Comparison of ENCODE assay signal across 13 cellular contexts in the genomic region with DNA sequence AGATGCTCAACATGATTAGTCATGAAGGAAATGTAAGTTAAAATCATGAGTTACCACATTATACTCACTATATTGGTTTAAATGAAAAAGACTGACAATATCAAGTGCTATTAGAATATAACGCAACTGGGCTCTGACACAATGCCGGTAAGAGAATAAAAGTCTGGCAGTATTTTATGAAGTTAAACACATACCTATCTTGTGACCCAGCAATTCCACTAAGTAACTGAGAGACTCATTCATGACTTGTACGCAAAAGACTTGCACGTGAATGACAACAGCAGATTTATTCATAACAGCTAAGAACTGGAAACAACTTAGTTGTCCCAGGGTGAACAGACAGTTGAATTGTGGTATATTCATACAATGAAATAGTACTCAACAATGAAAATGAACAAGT.
DNase-seq lines count a peak whose midpoint lies in the region; ATAC-seq and TF ChIP-seq lines count a peak whose summit lies in the region.
"Had no signal": no experiment of that assay in that cellular context is flagged by ENCODE, and none has a peak within 500 bp of the region (broad histone marks: within the 10 kb centered on the region; RNA-seq: fewer than 3 reads in every experiment).

No MANE protein-coding gene starts in this region.

- DNase-seq in A673 (ENCODE audit: low spot score) (peak; percentile 15), HCT116 (ENCODE audit: low read depth, low spot score) (no peak), adipocyte (ENCODE audit: low read depth) (peak; percentile 64), foreskin keratinocyte (peak; percentile 94 to 97), kidney glomerular epithelial cell (lab: John Stamatoyannopoulos, UW) (no peak), T-helper 9 cell (no peak), NCI-H2227 treated with DMSO at 0.1 percent for 48 hours (lab: John Stamatoyannopoulos, UW) (no peak)
- DNase-seq in activated CD4-positive, alpha-beta T cell treated with anti-CD3 and anti-CD28 coated beads for 4 hours = no peak
- DNase-seq: ACHN, aorta, NCI-H1048, WERI-Rb-1 had no signal

- H3K9me3 ChIP-seq in A673 (ENCODE audit: low read depth, low read length, poor library complexity, severe bottlenecking) = no peaks in the 10 kb centered on the region
- no peaks in the 10 kb centered on the region for H3K9me3 ChIP-seq in HCT116 (ENCODE audit: control insufficient read depth in 1 of 2, insufficient read depth in 1 of 2, low read depth in 1 of 2, low read length in 2 of 2)
- H3K9me3 ChIP-seq in adipocyte (ENCODE audit: control insufficient read depth, low read length) = no peaks in the 10 kb centered on the region

- H3K27ac ChIP-seq in A673 (ENCODE audit: low read depth, low read length, poor library complexity, severe bottlenecking) (no peak overlapping the region), HCT116 (ENCODE audit: low read depth, low read length) (peak overlapping the region; percentile 48; the same call in 1 of the 2 replicates), foreskin keratinocyte (peak overlapping the region; percentile 73)
- H3K27ac ChIP-seq: SK-N-MC, WERI-Rb-1 had no signal

- no peaks in the 10 kb centered on the region for H3K9me2 ChIP-seq in HCT116 (ENCODE audit: insufficient read depth)

- BruUV-seq in A673 (replicated peaks; lab: Mats Ljungman, UMichigan) = no TSS peak
- BruUV-seq in HCT116 (replicated peaks; lab: Mats Ljungman, UMichigan) = no TSS peak

- TF ChIP-seq CTCF in A673 (conservative IDR thresholded peaks at IDR 0.05; ENCODE audit: low read depth, low read length) (no peak), HCT116 (IDR thresholded peaks at IDR 0.05 in 2 of 3, conservative IDR thresholded peaks at IDR 0.05 in 1 of 3; ENCODE audit: borderline replicate concordance in 1 of 3, insufficient read depth in 1 of 3, low read depth in 2 of 3, low read length in 2 of 3) (no peak), foreskin keratinocyte (conservative IDR thresholded peaks at IDR 0.05) (no peak)

- TF ChIP-seq RAD21 in HCT116 (IDR thresholded peaks at IDR 0.05; ENCODE audit: low read depth) = no peak

- CTCF ChIA-PET in A673 (lab: Charles Lee) = interaction anchor here (0.5 kb wide), 1 partner anchor 304 kb away, joined by 3 read pairs; no protein-coding TSS in a partner anchor
- CTCF ChIA-PET in HCT116 (lab: Charles Lee) = no interaction called here

- no peak for ATAC-seq in HCT116
- peak; percentile 85 for ATAC-seq in foreskin keratinocyte

- H3K27me3 ChIP-seq in A673 (replicated peaks; ENCODE audit: insufficient read depth, low read depth, low read length, poor library complexity) (no peaks in the 10 kb centered on the region), HCT116 (ENCODE audit: insufficient read depth, low read length) (no peaks in the 10 kb centered on the region), adipocyte (replicated peaks; ENCODE audit: control insufficient read depth, insufficient read depth, low read length) (no peaks in the 10 kb centered on the region), foreskin keratinocyte (no peaks in the 10 kb centered on the region)

- POLR2A ChIA-PET in A673 (lab: Charles Lee; ENCODE audit: low non-redundant PET) (no interaction called here), HCT116 (lab: Charles Lee) (no interaction called here)

- RAD21 ChIA-PET in HCT116 (lab: Charles Lee; ENCODE audit: low non-redundant PET in 1 of 2, low total read pairs in 2 of 2, uncharacterized antibody in 2 of 2, unreplicated experiment in 2 of 2) = no interaction called here

- no peaks in the 10 kb centered on the region for H3K4me1 ChIP-seq in A673 (ENCODE audit: insufficient read depth, low read length, poor library complexity, severe bottlenecking)
- peaks cover 11 to 27% of the 10 kb centered on the region in 2 experiments for H3K4me1 ChIP-seq in HCT116 (ENCODE audit: control insufficient read depth in 1 of 2, insufficient read depth in 2 of 2, low read length in 2 of 2)
- H3K4me1 ChIP-seq in adipocyte (ENCODE audit: control insufficient read depth, insufficient read depth, low read length) = peaks cover 7% of the 10 kb centered on the region
- H3K4me1 ChIP-seq in foreskin keratinocyte = peaks cover 22% of the 10 kb centered on the region

- H3K9ac ChIP-seq in HCT116 (ENCODE audit: low read length) = no peak overlapping the region
- H3K9ac ChIP-seq in adipocyte (ENCODE audit: low read length) = no peak overlapping the region

- no peaks in the 10 kb centered on the region for H4K20me1 ChIP-seq in HCT116 (ENCODE audit: insufficient read depth)

- H3K4me2 ChIP-seq in HCT116 (ENCODE audit: low read length) = peak overlapping the region; percentile 58

- H3K4me3 ChIP-seq in A673 (ENCODE audit: low read depth, low read length, poor library complexity, severe bottlenecking) = no peak overlapping the region
- no peak overlapping the region for H3K4me3 ChIP-seq in HCT116 (replicated peaks in 1 of 2; ENCODE audit: low read depth in 1 of 2, low read length in 2 of 2)
- H3K4me3 ChIP-seq in adipocyte (ENCODE audit: low read length) = no peak overlapping the region
- H3K4me3 ChIP-seq: SK-N-MC had no signal

- intact Hi-C loops in A673 (cut with micrococcal nuclease; ENCODE audit: unreplicated experiment) (no loop called here), HCT116 (cut with micrococcal nuclease) (no loop called here)

- no peaks in the 10 kb centered on the region for H3K36me3 ChIP-seq in A673 (ENCODE audit: insufficient read depth, low read length, poor library complexity, severe bottlenecking)
- H3K36me3 ChIP-seq in HCT116 (ENCODE audit: control insufficient read depth in 1 of 2, insufficient read depth in 2 of 2, low read length in 2 of 2) = peaks cover 0 to 3% of the 10 kb centered on the region in 2 experiments; a peak in 1 of 4 replicates
- H3K36me3 ChIP-seq in adipocyte (ENCODE audit: control insufficient read depth, insufficient read depth, low read length, severe bottlenecking) = no peaks in the 10 kb centered on the region
- H3K36me3 ChIP-seq: WERI-Rb-1 had no signal

- H3K79me2 ChIP-seq in HCT116 (ENCODE audit: insufficient read depth, low read length) = 0 out of 2 replicates have a peak, but pooled peaks cover 3% of the 10 kb centered on the region

- no peak overlapping the region for H2AFZ ChIP-seq in HCT116 (ENCODE audit: low read depth, low read length, poor library complexity, severe bottlenecking)

- TF ChIP-seq POLR2A in HCT116 (IDR thresholded peaks at IDR 0.05; ENCODE audit: borderline replicate concordance, extremely low read depth, insufficient read depth, insufficient read length) = no peak

TF ChIP-seq in HCT116, 20 proteins besides CTCF, POLR2A, EP300 and RAD21:
- TF ChIP-seq ZNF274 (IDR thresholded peaks at IDR 0.05; ENCODE audit: low read depth, low read length) (no peak), TCF7L2 (IDR thresholded peaks at IDR 0.05; ENCODE audit: borderline replicate concordance, extremely low read depth, insufficient read depth, insufficient read length) (no peak), FOSL1 (IDR thresholded peaks at IDR 0.05; ENCODE audit: low read depth) (0 out of 2 replicates have a peak, but pooled peaks have one; percentile 17), SP1 (IDR thresholded peaks at IDR 0.05; ENCODE audit: low read depth) (no peak), POLR2AphosphoS5 (IDR thresholded peaks at IDR 0.05; ENCODE audit: low read depth, low read length) (no peak), ZFX (IDR thresholded peaks at IDR 0.05) (no peak), ELF1 (IDR thresholded peaks at IDR 0.05; ENCODE audit: borderline replicate concordance, low read depth) (no peak)
- TF ChIP-seq, protein P1, sequence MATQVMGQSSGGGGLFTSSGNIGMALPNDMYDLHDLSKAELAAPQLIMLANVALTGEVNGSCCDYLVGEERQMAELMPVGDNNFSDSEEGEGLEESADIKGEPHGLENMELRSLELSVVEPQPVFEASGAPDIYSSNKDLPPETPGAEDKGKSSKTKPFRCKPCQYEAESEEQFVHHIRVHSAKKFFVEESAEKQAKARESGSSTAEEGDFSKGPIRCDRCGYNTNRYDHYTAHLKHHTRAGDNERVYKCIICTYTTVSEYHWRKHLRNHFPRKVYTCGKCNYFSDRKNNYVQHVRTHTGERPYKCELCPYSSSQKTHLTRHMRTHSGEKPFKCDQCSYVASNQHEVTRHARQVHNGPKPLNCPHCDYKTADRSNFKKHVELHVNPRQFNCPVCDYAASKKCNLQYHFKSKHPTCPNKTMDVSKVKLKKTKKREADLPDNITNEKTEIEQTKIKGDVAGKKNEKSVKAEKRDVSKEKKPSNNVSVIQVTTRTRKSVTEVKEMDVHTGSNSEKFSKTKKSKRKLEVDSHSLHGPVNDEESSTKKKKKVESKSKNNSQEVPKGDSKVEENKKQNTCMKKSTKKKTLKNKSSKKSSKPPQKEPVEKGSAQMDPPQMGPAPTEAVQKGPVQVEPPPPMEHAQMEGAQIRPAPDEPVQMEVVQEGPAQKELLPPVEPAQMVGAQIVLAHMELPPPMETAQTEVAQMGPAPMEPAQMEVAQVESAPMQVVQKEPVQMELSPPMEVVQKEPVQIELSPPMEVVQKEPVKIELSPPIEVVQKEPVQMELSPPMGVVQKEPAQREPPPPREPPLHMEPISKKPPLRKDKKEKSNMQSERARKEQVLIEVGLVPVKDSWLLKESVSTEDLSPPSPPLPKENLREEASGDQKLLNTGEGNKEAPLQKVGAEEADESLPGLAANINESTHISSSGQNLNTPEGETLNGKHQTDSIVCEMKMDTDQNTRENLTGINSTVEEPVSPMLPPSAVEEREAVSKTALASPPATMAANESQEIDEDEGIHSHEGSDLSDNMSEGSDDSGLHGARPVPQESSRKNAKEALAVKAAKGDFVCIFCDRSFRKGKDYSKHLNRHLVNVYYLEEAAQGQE (IDR thresholded peaks at IDR 0.05; ENCODE audit: low read depth) = no peak
TF ChIP-seq in HCT116: peak in this region for 1.

Comparison
In these comparisons a context has a peak if more than half of its experiments do, and no peak if none do; other contexts are left out.
1. DNase-seq: peak in A673 (single experiment), adipocyte (single experiment) and foreskin keratinocyte (2 of 2); none in HCT116 (single experiment), kidney glomerular epithelial cell (single experiment), activated CD4-positive, alpha-beta T cell treated with anti-CD3 and anti-CD28 coated beads for 4 hours (0 of 2), T-helper 9 cell (single experiment) and NCI-H2227 treated with DMSO at 0.1 percent for 48 hours (single experiment).